In the genomic region with DNA sequence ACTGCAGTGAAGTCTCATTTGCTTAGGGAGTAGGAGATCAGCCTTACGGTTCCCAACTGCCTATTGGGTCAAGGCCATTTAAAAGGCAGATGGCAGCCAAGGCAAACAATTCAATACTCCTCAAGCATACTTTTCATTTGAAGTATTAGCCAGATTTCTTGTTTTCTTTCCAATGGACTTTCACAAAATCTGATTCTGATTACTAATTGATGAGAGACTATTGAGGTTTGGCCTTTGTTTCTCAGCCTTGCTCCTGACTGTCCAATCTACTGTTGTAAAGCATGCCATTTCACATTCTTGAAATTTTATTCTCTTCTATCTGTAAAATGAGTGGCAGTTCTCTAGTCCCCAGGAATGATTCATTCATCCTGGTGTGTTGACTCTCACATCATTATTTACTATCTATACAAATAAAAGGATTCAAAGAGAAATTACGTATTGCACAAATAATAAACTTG, we compare ENCODE assay signal across 11 cellular contexts.
DNase-seq lines count a peak whose midpoint lies in the region; ATAC-seq and TF ChIP-seq lines count a peak whose summit lies in the region.
"Had no signal": no experiment of that assay in that cellular context is flagged by ENCODE, and none has a peak within 500 bp of the region (broad histone marks: within the 10 kb centered on the region; RNA-seq: fewer than 3 reads in every experiment).

No MANE protein-coding gene starts in this region.

- peaks cover 7% of the 10 kb centered on the region for H3K4me1 ChIP-seq in IMR-90 (ENCODE audit: control insufficient read depth, insufficient read depth, low read length)
- peaks cover 55 to 94% of the 10 kb centered on the region in 2 donors for H3K4me1 ChIP-seq in thoracic aorta (ENCODE audit: control insufficient read depth in 1 of 2, low read depth in 2 of 2)
- peaks cover 16 to 26% (median 20%) of the 10 kb centered on the region in 4 donors for H3K4me1 ChIP-seq in upper lobe of left lung

- H3K79me1 ChIP-seq in IMR-90 (ENCODE audit: low read depth in 1 of 2, low read length in 2 of 2): no peaks in the 10 kb centered on the region

- H3K23ac ChIP-seq in IMR-90 (ENCODE audit: low read depth, low read length): no peak overlapping the region

- H3K27me3 ChIP-seq in IMR-90 (ENCODE audit: control insufficient read depth, insufficient read depth, low read length) (no peaks in the 10 kb centered on the region), thoracic aorta (replicated peaks; ENCODE audit: insufficient read depth) (no peaks in the 10 kb centered on the region), upper lobe of left lung (no peaks in the 10 kb centered on the region)

- no peak overlapping the region for H2AK9ac ChIP-seq in IMR-90 (replicated peaks; ENCODE audit: low read depth, low read length, poor library complexity)

- peak overlapping the region; percentile 67; the same call in 1 of the 2 replicates for H3K18ac ChIP-seq in IMR-90 (ENCODE audit: low read depth, low read length)

- H3K9ac ChIP-seq in IMR-90 (ENCODE audit: low read depth, low read length): no peak overlapping the region

- no peak overlapping the region for H4K5ac ChIP-seq in IMR-90 (ENCODE audit: low read depth, low read length)

- no peak overlapping the region for H2AFZ ChIP-seq in IMR-90 (replicated peaks; ENCODE audit: low read length, poor library complexity)

- H3K4ac ChIP-seq in IMR-90 (ENCODE audit: low read depth, low read length): no peak overlapping the region

- intact Hi-C loops in IMR-90 (cut with micrococcal nuclease): no loop called here

- H3K4me2 ChIP-seq in IMR-90 (ENCODE audit: low read depth, low read length): no peak overlapping the region

- ATAC-seq in IMR-90 (ENCODE audit: low read depth): peak; percentile 41; the same call in 1 of the 2 replicates
- ATAC-seq in thoracic aorta (ENCODE audit: insufficient number of reproducible peaks, low FRiP score, low read depth): no peak
- no peak for ATAC-seq in upper lobe of left lung (ENCODE audit: low FRiP score in 2 of 2)
- ATAC-seq: natural killer cell treated with Interleukin-12 subunit alpha and Interleukin-12 subunit beta and Interleukin-15 and Interleukin-18, amount 100 ng/mL, for 72 hours had no signal

- no peaks in the 10 kb centered on the region for H3K9me1 ChIP-seq in IMR-90 (ENCODE audit: insufficient read depth, low read length)

- dilution Hi-C loops in IMR-90 (cut with HindIII; ENCODE audit: low sequenced_read_pairs, unreplicated experiment): no loop called here

- in situ Hi-C loops in IMR-90 (cut with MboI; ENCODE audit: low sequenced_read_pairs) (no loop called here), astrocyte of the spinal cord (cut with HindIII; ENCODE audit: low sequenced_read_pairs) (no loop called here)

- no peak for DNase-seq in IMR-90
- DNase-seq in astrocyte of the spinal cord (ENCODE audit: low read depth, low spot score): peak; percentile 50
- peak; percentile 80 for DNase-seq in kidney glomerular epithelial cell (lab: John Stamatoyannopoulos, UW)
- DNase-seq in thoracic aorta (ENCODE audit: low spot score): no peak
- DNase-seq in cerebellar nuclear complex (lab: John Stamatoyannopoulos, UW): no peak
- DNase-seq in upper lobe of left lung: no peak
- no peak for DNase-seq in ureter (ENCODE audit: low spot score)
- DNase-seq: CD8-positive, alpha-beta memory T cell; OCI-M1; T-helper 9 cell had no signal

- H3K36me3 ChIP-seq in IMR-90 (ENCODE audit: control insufficient read depth, insufficient read depth, low read length) (no peaks in the 10 kb centered on the region), thoracic aorta (no peaks in the 10 kb centered on the region), upper lobe of left lung (no peaks in the 10 kb centered on the region)

- TF ChIP-seq RAD21 in IMR-90 (IDR thresholded peaks at IDR 0.05; ENCODE audit: low read length): no peak

- H4K91ac ChIP-seq in IMR-90 (ENCODE audit: insufficient read depth, low read depth, low read length): peak overlapping the region; percentile 38; the same call in 1 of the 2 replicates

- peak overlapping the region in 1 of 2 experiments; percentile 54; a peak in 2 of 4 replicates for H4K8ac ChIP-seq in IMR-90 (ENCODE audit: low read depth in 2 of 2, low read length in 2 of 2)

- no TSS peak for BruUV-seq in IMR-90 (replicated peaks; lab: Mats Ljungman, UMichigan)

- H3K56ac ChIP-seq in IMR-90 (ENCODE audit: extremely low read depth, insufficient read depth, low read length): no peak overlapping the region

- POLR2A ChIA-PET in IMR-90 (lab: Charles Lee; ENCODE audit: unreplicated experiment): no interaction called here

- CTCF ChIA-PET in IMR-90 (lab: Yijun Ruan, JAX): no interaction called here

- H3K27ac ChIP-seq in IMR-90 (ENCODE audit: insufficient read depth, low read length) (no peak overlapping the region), thoracic aorta (peak overlapping the region; percentile 68 to 77), upper lobe of left lung (no peak overlapping the region)

- no CpG with 5 or more reads among the region's 2 CpGs for WGBS in IMR-90 (ENCODE audit: extremely low coverage in 2 of 2, insufficient read length in 1 of 2), 2 experiments
- 54 to 66% methylated on average over 2 of the region's 2 CpGs for WGBS in upper lobe of left lung, 2 donors

- TF ChIP-seq POLR2A in IMR-90 (IDR thresholded peaks at IDR 0.05; ENCODE audit: low read depth, low read length) (no peak), upper lobe of left lung (IDR thresholded peaks at IDR 0.05) (no peak)

- H3K14ac ChIP-seq in IMR-90 (replicated peaks; ENCODE audit: low read depth, low read length): peak overlapping the region; percentile 43; the same call in 1 of the 2 replicates

- TF ChIP-seq EP300 in upper lobe of left lung (IDR thresholded peaks at IDR 0.05): no peak

- H3K4me3 ChIP-seq in IMR-90 (ENCODE audit: insufficient read depth, low read depth, low read length) (no peak overlapping the region), astrocyte of the spinal cord (ENCODE audit: low read depth, low read length) (no peak overlapping the region), thoracic aorta (no peak overlapping the region), upper lobe of left lung (no peak overlapping the region)

- H3K9me3 ChIP-seq in IMR-90 (ENCODE audit: control insufficient read depth, insufficient read depth, low read length) (peaks cover 2% of the 10 kb centered on the region; the same call in 1 of the 2 replicates), thoracic aorta (no peaks in the 10 kb centered on the region), upper lobe of left lung (no peaks in the 10 kb centered on the region)

- H2BK5ac ChIP-seq in IMR-90 (ENCODE audit: low read depth, low read length, poor library complexity, severe bottlenecking): no peak overlapping the region

- TF ChIP-seq CTCF in IMR-90 (conservative IDR thresholded peaks at IDR 0.05; ENCODE audit: low read depth, low read length) (no peak), astrocyte of the spinal cord (IDR thresholded peaks at IDR 0.05; ENCODE audit: low read depth, low read length) (no peak), thoracic aorta (IDR thresholded peaks at IDR 0.05) (no peak), upper lobe of left lung (IDR thresholded peaks at IDR 0.05) (no peak)

- H2BK120ac ChIP-seq in IMR-90 (ENCODE audit: low read depth, low read length): peak overlapping the region; percentile 39; the same call in 1 of the 2 replicates

- no peak overlapping the region for H2BK15ac ChIP-seq in IMR-90 (ENCODE audit: low read depth, low read length)

- no peaks in the 10 kb centered on the region for H4K20me1 ChIP-seq in IMR-90 (ENCODE audit: insufficient read depth, low read length)

- peak overlapping the region; percentile 66 for H2AK5ac ChIP-seq in IMR-90 (ENCODE audit: low read depth, low read length)

- peak overlapping the region; percentile 46 for H2BK20ac ChIP-seq in IMR-90 (ENCODE audit: low read depth, low read length)

TF ChIP-seq in IMR-90, 13 proteins besides CTCF, POLR2A, EP300 and RAD21:
- TF ChIP-seq MAFK (IDR thresholded peaks at IDR 0.05; ENCODE audit: low read depth, low read length) (no peak), BHLHE40 (IDR thresholded peaks at IDR 0.05; ENCODE audit: low read depth, low read length) (no peak), CEBPB (IDR thresholded peaks at IDR 0.05; ENCODE audit: low read depth, low read length) (no peak), NFE2L2 (IDR thresholded peaks at IDR 0.05; ENCODE audit: low read depth, low read length) (no peak), RFX5 (IDR thresholded peaks at IDR 0.05; ENCODE audit: low read depth, low read length) (no peak), SMC3 (IDR thresholded peaks at IDR 0.05; ENCODE audit: low read depth, low read length) (no peak), MXI1 (IDR thresholded peaks at IDR 0.05; ENCODE audit: borderline replicate concordance, low read depth, low read length) (no peak), FOS (IDR thresholded peaks at IDR 0.05; ENCODE audit: low read depth, low read length) (no peak), CHD1 (IDR thresholded peaks at IDR 0.05; ENCODE audit: low read depth, low read length) (no peak), RCOR1 (IDR thresholded peaks at IDR 0.05; ENCODE audit: insufficient replicate concordance, low read length) (no peak), MAZ (IDR thresholded peaks at IDR 0.05; ENCODE audit: borderline replicate concordance, low read depth, low read length) (no peak)
- TF ChIP-seq, protein P1, sequence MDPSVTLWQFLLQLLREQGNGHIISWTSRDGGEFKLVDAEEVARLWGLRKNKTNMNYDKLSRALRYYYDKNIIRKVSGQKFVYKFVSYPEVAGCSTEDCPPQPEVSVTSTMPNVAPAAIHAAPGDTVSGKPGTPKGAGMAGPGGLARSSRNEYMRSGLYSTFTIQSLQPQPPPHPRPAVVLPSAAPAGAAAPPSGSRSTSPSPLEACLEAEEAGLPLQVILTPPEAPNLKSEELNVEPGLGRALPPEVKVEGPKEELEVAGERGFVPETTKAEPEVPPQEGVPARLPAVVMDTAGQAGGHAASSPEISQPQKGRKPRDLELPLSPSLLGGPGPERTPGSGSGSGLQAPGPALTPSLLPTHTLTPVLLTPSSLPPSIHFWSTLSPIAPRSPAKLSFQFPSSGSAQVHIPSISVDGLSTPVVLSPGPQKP (IDR thresholded peaks at IDR 0.05; ENCODE audit: borderline replicate concordance, low read depth, low read length): no peak
- TF ChIP-seq, protein P2, sequence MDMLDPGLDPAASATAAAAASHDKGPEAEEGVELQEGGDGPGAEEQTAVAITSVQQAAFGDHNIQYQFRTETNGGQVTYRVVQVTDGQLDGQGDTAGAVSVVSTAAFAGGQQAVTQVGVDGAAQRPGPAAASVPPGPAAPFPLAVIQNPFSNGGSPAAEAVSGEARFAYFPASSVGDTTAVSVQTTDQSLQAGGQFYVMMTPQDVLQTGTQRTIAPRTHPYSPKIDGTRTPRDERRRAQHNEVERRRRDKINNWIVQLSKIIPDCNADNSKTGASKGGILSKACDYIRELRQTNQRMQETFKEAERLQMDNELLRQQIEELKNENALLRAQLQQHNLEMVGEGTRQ (IDR thresholded peaks at IDR 0.05; ENCODE audit: low read depth, low read length): no peak

Comparison
In these comparisons a context has a peak if more than half of its experiments do, and no peak if none do; other contexts are left out.
1. DNase-seq: peak in astrocyte of the spinal cord (single experiment) and kidney glomerular epithelial cell (single experiment); none in IMR-90 (single experiment), thoracic aorta (single experiment), cerebellar nuclear complex (0 of 2), upper lobe of left lung (0 of 2) and ureter (single experiment).
2. H3K27ac ChIP-seq: peak in thoracic aorta (2 of 2); none in IMR-90 (single experiment) and upper lobe of left lung (0 of 4).